ENCODE assay signal across 8 cellular contexts in genomic region chr2:241858206-241859016, GRCh38. TPM values are rescaled to one million over a fixed set of nuclear protein-coding genes. Genes with fewer than 3 reads are reported as not detected.
DNase-seq lines count a peak whose midpoint lies in the region; ATAC-seq and TF ChIP-seq lines count a peak whose summit lies in the region.

TSS of gene PDCD1 (minus strand) at chr2:241858894. CDS start at chr2:241858838, 56 bp downstream.

- no peaks in the 10 kb centered on the region for H3K27me3 Mint-ChIP-seq in effector memory CD8-positive, alpha-beta T cell

- DNase-seq in BE2C (peak; percentile 57), hippocampal formation (lab: John Stamatoyannopoulos, UW) (no peak), erythroblast (lab: John Stamatoyannopoulos, UW) (no peak)
- peak; percentile 59 for DNase-seq in activated CD4-positive, alpha-beta T cell treated with anti-CD3 and anti-CD28 coated beads for 1 hour
- DNase-seq in effector memory CD8-positive, alpha-beta T cell, result no peak

- H3K36me3 Mint-ChIP-seq in effector memory CD8-positive, alpha-beta T cell (ENCODE audit: insufficient read depth), result peaks cover 33% of the 10 kb centered on the region

- no peak within 1 kb of the TSS for H3K9ac ChIP-seq in parathyroid adenoma

- no peaks in the 10 kb centered on the region for H3K79me2 ChIP-seq in parathyroid adenoma

- H3K9me3 Mint-ChIP-seq in effector memory CD8-positive, alpha-beta T cell, result no peaks in the 10 kb centered on the region

- H3K4me3 ChIP-seq in BE2C (ENCODE audit: low read depth, low read length), result peak within 1 kb of the TSS; percentile 35
- H3K4me3 ChIP-seq in parathyroid adenoma (ENCODE audit: low read depth, low read length), result no peak within 1 kb of the TSS

- no peak for TF ChIP-seq CTCF in BE2C (IDR thresholded peaks at IDR 0.05; ENCODE audit: low read depth, low read length)
- no peak for TF ChIP-seq CTCF in parathyroid adenoma (IDR thresholded peaks at IDR 0.05)

- no peak for TF ChIP-seq POLR2A in erythroblast (IDR thresholded peaks at IDR 0.05; ENCODE audit: low read length)

- H3K4me2 ChIP-seq in parathyroid adenoma (ENCODE audit: low read length), result peak within 1 kb of the TSS; percentile 47

- peaks cover 58 to 63% of the 10 kb centered on the region in 2 donors for H3K4me1 Mint-ChIP-seq in effector memory CD8-positive, alpha-beta T cell (ENCODE audit: low read depth in 2 of 2)

- ATAC-seq in GM21723 (IDR thresholded peaks at IDR 0.05; ENCODE audit: unreplicated experiment) (peak; percentile 45), HG03469 (IDR thresholded peaks at IDR 0.05; ENCODE audit: unreplicated experiment) (no peak)
- peak; percentile 60 for ATAC-seq in effector memory CD8-positive, alpha-beta T cell (replicated peaks)

- H2AFZ ChIP-seq in parathyroid adenoma, result peak within 1 kb of the TSS; percentile 69

- no peaks in the 10 kb centered on the region for H3K36me3 ChIP-seq in BE2C
- H3K36me3 ChIP-seq in parathyroid adenoma (ENCODE audit: control insufficient read depth, insufficient read depth, low read length), result no peaks in the 10 kb centered on the region

- no peaks in the 10 kb centered on the region for H3K9me3 ChIP-seq in BE2C
- no peaks in the 10 kb centered on the region for H3K9me3 ChIP-seq in parathyroid adenoma (ENCODE audit: control insufficient read depth, low read length)

- H3K4me3 Mint-ChIP-seq in effector memory CD8-positive, alpha-beta T cell, result peak within 1 kb of the TSS; percentile 73 to 93

- H3K27ac ChIP-seq in parathyroid adenoma, result peak within 1 kb of the TSS; percentile 11

- H3K27ac Mint-ChIP-seq in effector memory CD8-positive, alpha-beta T cell, result peak within 1 kb of the TSS; percentile 87 to 93

- no peaks in the 10 kb centered on the region for H3K27me3 ChIP-seq in BE2C
- no peaks in the 10 kb centered on the region for H3K27me3 ChIP-seq in parathyroid adenoma (ENCODE audit: control insufficient read depth, insufficient read depth, low read length)

- H3K4me1 ChIP-seq in BE2C (peaks cover 22% of the 10 kb centered on the region), parathyroid adenoma (peaks cover 7% of the 10 kb centered on the region)

RNA-seq across cellular contexts. Expression of gene PDCD1, which starts in this region (rescaled TPM):
- polyA plus RNA-seq in BE2C (2012; ENCODE audit: insufficient read depth, insufficient read length, low read depth), result 1.8 TPM

Comparison
In these comparisons a context has a peak if more than half of its experiments do, and no peak if none do; other contexts are left out.
1. DNase-seq: peak in BE2C (single experiment) and activated CD4-positive, alpha-beta T cell treated with anti-CD3 and anti-CD28 coated beads for 1 hour (single experiment); none in effector memory CD8-positive, alpha-beta T cell (0 of 3), hippocampal formation (0 of 2) and erythroblast (0 of 2).